ENCODE assay signal across 15 cellular contexts in genomic region chr5:52693836-52694235, GRCh38.
DNase-seq lines count a peak whose midpoint lies in the region; TF ChIP-seq lines count a peak whose summit lies in the region.
"Had no signal": no experiment of that assay in that cellular context is flagged by ENCODE, and none has a peak within 500 bp of the region (broad histone marks: within the 10 kb centered on the region; RNA-seq: fewer than 3 reads in every experiment).

No MANE protein-coding gene starts in this region.

- no peak overlapping the region for H3K9ac ChIP-seq in skeletal muscle tissue (ENCODE audit: low read depth in 1 of 3, low read length in 3 of 3)
- H3K9ac ChIP-seq: BLaER1 had no signal

- H3K4me3 ChIP-seq in left ventricle myocardium inferior: no peak overlapping the region
- H3K4me3 ChIP-seq in skeletal muscle tissue (ENCODE audit: low read length in 3 of 3): no peak overlapping the region
- H3K4me3 ChIP-seq: BLaER1 had no signal

- peaks cover 53% of the 10 kb centered on the region for H3K4me1 ChIP-seq in left ventricle myocardium inferior
- peaks cover 0 to 11% (median 3%) of the 10 kb centered on the region in 3 donors for H3K4me1 ChIP-seq in skeletal muscle tissue (ENCODE audit: control insufficient read depth in 3 of 3, insufficient read depth in 3 of 3, low read length in 3 of 3)
- H3K4me1 ChIP-seq: BLaER1 had no signal

- no peaks in the 10 kb centered on the region for H3K36me3 Mint-ChIP-seq in chondrocyte (ENCODE audit: low read depth)
- H3K36me3 Mint-ChIP-seq: CD14-positive monocyte; CD4-positive, alpha-beta memory T cell had no signal

- H3K36me3 ChIP-seq in left ventricle myocardium inferior (no peaks in the 10 kb centered on the region), skeletal muscle tissue (ENCODE audit: control insufficient read depth in 3 of 3, insufficient read depth in 3 of 3, low read length in 3 of 3) (no peaks in the 10 kb centered on the region)
- H3K36me3 ChIP-seq: BLaER1 had no signal

- H3K27me3 ChIP-seq in left ventricle myocardium inferior (ENCODE audit: low read depth) (no peaks in the 10 kb centered on the region), skeletal muscle tissue (ENCODE audit: control insufficient read depth in 3 of 3, insufficient read depth in 3 of 3, low read length in 3 of 3) (no peaks in the 10 kb centered on the region)
- H3K27me3 ChIP-seq: BLaER1 had no signal

- intact Hi-C loops in left ventricle myocardium inferior (cut with micrococcal nuclease) (loop anchor here (10.0 kb wide), 1 partner anchor 221 kb away; no protein-coding TSS in a partner anchor), cardiac septum (cut with DNase I) (loop anchor here (5.0 kb wide), 3 partner anchors 33 to 223 kb away; partner anchors contain the start of genes ITGA1 and PELO)

- no peak overlapping the region for H3K4me3 Mint-ChIP-seq in chondrocyte (ENCODE audit: unreplicated experiment)
- H3K4me3 Mint-ChIP-seq: CD14-positive monocyte; CD4-positive, alpha-beta memory T cell; H9 had no signal

- H3K9me3 Mint-ChIP-seq in chondrocyte (ENCODE audit: low read depth): no peaks in the 10 kb centered on the region
- H3K9me3 Mint-ChIP-seq: CD14-positive monocyte; CD4-positive, alpha-beta memory T cell; H9 had no signal

- H3K27ac ChIP-seq in left ventricle myocardium inferior (replicated peaks): peak overlapping the region; percentile 54
- H3K27ac ChIP-seq in skeletal muscle tissue (ENCODE audit: low read depth, low read length): peak overlapping the region; percentile 11
- H3K27ac ChIP-seq: BLaER1 had no signal

- H3K4me1 Mint-ChIP-seq in chondrocyte (ENCODE audit: low read depth): peaks cover 83% of the 10 kb centered on the region
- H3K4me1 Mint-ChIP-seq: CD14-positive monocyte had no signal

- H3K27me3 Mint-ChIP-seq in chondrocyte (ENCODE audit: low read depth): no peaks in the 10 kb centered on the region
- H3K27me3 Mint-ChIP-seq: CD4-positive, alpha-beta memory T cell had no signal

- H3K9me3 ChIP-seq in left ventricle myocardium inferior (replicated peaks) (no peaks in the 10 kb centered on the region), skeletal muscle tissue (ENCODE audit: control insufficient read depth in 3 of 3, low read length in 3 of 3) (no peaks in the 10 kb centered on the region)
- H3K9me3 ChIP-seq: BLaER1 had no signal

- peak overlapping the region; percentile 94 for H3K27ac Mint-ChIP-seq in chondrocyte (ENCODE audit: unreplicated experiment)
- H3K27ac Mint-ChIP-seq: CD14-positive monocyte, H9 had no signal

- DNase-seq in left ventricle myocardium inferior (no peak), cardiac septum (ENCODE audit: low spot score) (no peak), chondrocyte (ENCODE audit: low spot score) (no peak), NCI-H187 treated with DMSO at 0.1 percent for 48 hours (lab: John Stamatoyannopoulos, UW) (no peak), NCI-H1930 (lab: John Stamatoyannopoulos, UW) (no peak)
- no peak for DNase-seq in activated CD4-positive, alpha-beta T cell treated with anti-CD3 and anti-CD28 coated beads, Interleukin-2, amount 50 U/mL, for 1 hour
- DNase-seq: 8988T, DMS153, DMS79 treated with DMSO at 0.1 percent for 48 hours, GF-D8 had no signal

- TF ChIP-seq CTCF in left ventricle myocardium inferior (IDR thresholded peaks at IDR 0.05; ENCODE audit: borderline replicate concordance) (no peak), chondrocyte (IDR thresholded peaks at IDR 0.05) (no peak)
